Comparison of ENCODE assay signal across 28 cellular contexts in genomic region chr16:71708696-71709095, GRCh38. TPM values are rescaled to one million over a fixed set of nuclear protein-coding genes. Genes with fewer than 3 reads are reported as not detected.
DNase-seq lines count a peak whose midpoint lies in the region; ATAC-seq, FAIRE-seq and TF ChIP-seq lines count a peak whose summit lies in the region.
"Had no signal": no experiment of that assay in that cellular context is flagged by ENCODE, and none has a peak within 500 bp of the region (broad histone marks: within the 10 kb centered on the region; RNA-seq: fewer than 3 reads in every experiment).

No MANE protein-coding gene starts in this region.

- no peak for TF ChIP-seq POLR2A in HepG2 (IDR thresholded peaks at IDR 0.05; ENCODE audit: insufficient read depth in 1 of 2, low read depth in 2 of 2, low read length in 2 of 2)
- no peak for TF ChIP-seq POLR2A in right lobe of liver (IDR thresholded peaks at IDR 0.05)
- TF ChIP-seq POLR2A in spleen (IDR thresholded peaks at IDR 0.05) = no peak

- no peaks in the 10 kb centered on the region for H4K20me1 ChIP-seq in HepG2 (ENCODE audit: insufficient read depth, low read length)
- peaks cover 6% of the 10 kb centered on the region for H4K20me1 ChIP-seq in astrocyte (ENCODE audit: insufficient read depth, low read length)

- no TSS peak for BruUV-seq in HepG2 (replicated peaks; lab: Mats Ljungman, UMichigan)

- no peak overlapping the region for H2BK12ac ChIP-seq in mesenchymal stem cell (ENCODE audit: low read length in 2 of 2)

- CTCF ChIA-PET in HepG2 (lab: Yijun Ruan, JAX; ENCODE audit: low intra/inter-chr PET ratio, low total read pairs) = no interaction called here

- WGBS in HepG2 (ENCODE audit: low lambda C conversion rate) = 95% methylated on average over 2 of the region's 2 CpGs
- WGBS in right lobe of liver (ENCODE audit: insufficient coverage, low coverage, low lambda C conversion rate, missing lambda C conversion rate) = 100% methylated on average over 1 of the region's 2 CpGs
- 100% methylated on average over 2 of the region's 2 CpGs for WGBS in mesenchymal stem cell
- 89 to 98% (median 97%) methylated on average over 2 of the region's 2 CpGs for WGBS in spleen, 5 donors

- H2AFZ ChIP-seq in HepG2 (ENCODE audit: low read length) (no peak overlapping the region), astrocyte (ENCODE audit: low read depth, low read length) (no peak overlapping the region), mesenchymal stem cell (ENCODE audit: low read depth, low read length) (no peak overlapping the region)

- no peaks in the 10 kb centered on the region for H3K4me1 ChIP-seq in HepG2 (ENCODE audit: insufficient read depth, low read length)
- no peaks in the 10 kb centered on the region for H3K4me1 ChIP-seq in right lobe of liver
- H3K4me1 ChIP-seq in astrocyte (ENCODE audit: insufficient read depth, low read length) = peaks cover 9% of the 10 kb centered on the region
- H3K4me1 ChIP-seq in mesenchymal stem cell (ENCODE audit: control insufficient read depth, insufficient read depth, low read depth, low read length) = peaks cover 17% of the 10 kb centered on the region
- peaks cover 0 to 11% (median 2%) of the 10 kb centered on the region in 6 donors for H3K4me1 ChIP-seq in spleen
- peaks cover 51% of the 10 kb centered on the region for H3K4me1 ChIP-seq in HAP-1

- H3K4ac ChIP-seq in mesenchymal stem cell (ENCODE audit: low read depth in 1 of 2, low read length in 2 of 2) = no peak overlapping the region

- no peak overlapping the region for H2BK15ac ChIP-seq in mesenchymal stem cell (ENCODE audit: low read depth, poor library complexity, severe bottlenecking)

- no peak overlapping the region for H3K23ac ChIP-seq in mesenchymal stem cell (ENCODE audit: low read length in 2 of 2)

- in situ Hi-C loops in HepG2 (cut with HindIII; ENCODE audit: extremely low pct_ligation_motif_present, low pct_unique_long_range_greater_than_20kb) (no loop called here), HAP-1 (cut with MboI; ENCODE audit: low sequenced_read_pairs) (no loop called here)

- H2AK5ac ChIP-seq in mesenchymal stem cell (ENCODE audit: low read length, severe bottlenecking) = peak overlapping the region; percentile 61

- H3K79me2 ChIP-seq in HepG2 (ENCODE audit: insufficient read depth, low read length) (no peaks in the 10 kb centered on the region), astrocyte (ENCODE audit: insufficient read depth, low read length) (peaks cover 32% of the 10 kb centered on the region)

- no peak overlapping the region for H3K4me3 Mint-ChIP-seq in astrocyte (ENCODE audit: unreplicated experiment)
- H3K4me3 Mint-ChIP-seq: CD4-positive, alpha-beta T cell; dendritic cell treated with granulocyte-macrophage colony-stimulating factor and Interleukin-4, amounts not matched to agents 40 ng/mL and 50 ng/mL, for 4 days; nephron; T-helper 1 cell treated with Interleukin-12 subunit alpha and Interleukin-12 subunit beta and Interleukin-4 antibody, amounts not matched to agents 30 μg/mL and 1 μg/mL, for 36 hours had no signal

- H3K14ac ChIP-seq in mesenchymal stem cell (ENCODE audit: low read length in 2 of 2) = no peak overlapping the region

- H3K27ac ChIP-seq in HepG2 (ENCODE audit: extremely low read length, insufficient read depth, low read length) (no peak overlapping the region), right lobe of liver (no peak overlapping the region), astrocyte (ENCODE audit: low read depth, low read length) (no peak overlapping the region), mesenchymal stem cell (ENCODE audit: low read length, poor library complexity, severe bottlenecking) (peak overlapping the region; percentile 74), spleen (no peak overlapping the region)
- H3K27ac ChIP-seq: heart right ventricle, ovary, skin epidermis had no signal

- ATAC-seq in HepG2 (no peak), right lobe of liver (no peak)
- ATAC-seq: esophagus mucosa; heart right ventricle; stimulated activated naive CD8-positive, alpha-beta T cell treated with anti-CD3 and anti-CD28 coated beads, Interleukin-15, Interleukin-2, amounts not matched to agents 100 U/mL and 50 U/mL, for 24 hours had no signal

- H3K9ac ChIP-seq in HepG2 (ENCODE audit: insufficient read depth, low read depth, low read length) (no peak overlapping the region), astrocyte (ENCODE audit: low read length) (no peak overlapping the region), mesenchymal stem cell (ENCODE audit: low read length) (no peak overlapping the region)

- H3K18ac ChIP-seq in mesenchymal stem cell (ENCODE audit: low read depth in 1 of 2, low read length in 2 of 2) = no peak overlapping the region

- no peak overlapping the region for H2BK5ac ChIP-seq in mesenchymal stem cell (ENCODE audit: low read depth, low read length, poor library complexity, severe bottlenecking)

- DNase-seq in HepG2 (ENCODE audit: low spot score) = no peak
- no peak for DNase-seq in right lobe of liver
- DNase-seq in astrocyte (ENCODE audit: low read depth) = no peak
- DNase-seq in mesenchymal stem cell = no peak
- DNase-seq in SHP77 (lab: John Stamatoyannopoulos, UW) = no peak
- no peak for DNase-seq in spleen
- no peak for DNase-seq in HAP-1 (ENCODE audit: low spot score in 2 of 2)
- DNase-seq in globus pallidus (ENCODE audit: low spot score) = no peak
- DNase-seq: 8988T; activated CD4-positive, alpha-beta T cell treated with anti-CD3 and anti-CD28 coated beads, Interleukin-2, amount 50 U/mL, for 4 hours; activated naive CD4-positive, alpha-beta T cell; activated T-cell treated with anti-CD3 and anti-CD28 coated beads, Interleukin-2, amount 50 U/mL, for 48 hours; AML-193; caudate nucleus; CD4-positive, alpha-beta T cell; DND-41; heart right ventricle; NCI-H1048; NCI-H1694; ovary; stimulated activated naive CD8-positive, alpha-beta T cell treated with anti-CD3 and anti-CD28 coated beads, Interleukin-15, Interleukin-2, amounts not matched to agents 100 U/mL and 50 U/mL, for 24 hours had no signal

- no peak for TF ChIP-seq RAD21 in HepG2 (CRISPR knock-in tag; IDR thresholded peaks at IDR 0.05)

- H3K36me3 ChIP-seq in HepG2 (replicated peaks in 1 of 2; ENCODE audit: control insufficient read depth in 1 of 2, insufficient read depth in 2 of 2, low read length in 2 of 2) = peaks cover 3 to 6% of the 10 kb centered on the region in 2 experiments; a peak in 3 of 5 replicates
- H3K36me3 ChIP-seq in right lobe of liver = no peaks in the 10 kb centered on the region
- no peaks in the 10 kb centered on the region for H3K36me3 ChIP-seq in astrocyte (ENCODE audit: insufficient read depth, low read length)
- peaks cover 0 to 8% of the 10 kb centered on the region in 2 experiments for H3K36me3 ChIP-seq in mesenchymal stem cell (ENCODE audit: control insufficient read depth in 1 of 2, insufficient read depth in 2 of 2, low read depth in 1 of 2, low read length in 2 of 2)
- H3K36me3 ChIP-seq in spleen = peaks cover 0 to 11% (median 0%) of the 10 kb centered on the region in 6 donors
- H3K36me3 ChIP-seq in HAP-1 (replicated peaks) = no peaks in the 10 kb centered on the region; the same call in 1 of the 2 replicates
- H3K36me3 ChIP-seq: ovary had no signal

- H3K27me3 Mint-ChIP-seq in astrocyte (ENCODE audit: low read depth, unreplicated experiment) = no peaks in the 10 kb centered on the region
- H3K27me3 Mint-ChIP-seq: CD4-positive, alpha-beta T cell; dendritic cell treated with granulocyte-macrophage colony-stimulating factor and Interleukin-4, amounts not matched to agents 40 ng/mL and 50 ng/mL, for 4 days had no signal

- no peak for FAIRE-seq in HepG2 (lab: Jason Lieb, UNC)
- no peak for FAIRE-seq in astrocyte (lab: Jason Lieb, UNC)
- FAIRE-seq: TTC549 had no signal

- intact Hi-C loops in HepG2 (cut with micrococcal nuclease; ENCODE audit: unreplicated experiment) = no loop called here
- intact Hi-C loops in right lobe of liver (cut with DNase I) = no loop called here
- intact Hi-C loops in spleen (cut with DNase I; ENCODE audit: low total_unique reads) = no loop called here

- no peak for TF ChIP-seq EP300 in HepG2 (IDR thresholded peaks at IDR 0.05; ENCODE audit: low read depth in 2 of 2, low read length in 2 of 2)
- no peak for TF ChIP-seq EP300 in HepG2 (CRISPR knock-in tag; IDR thresholded peaks at IDR 0.05; ENCODE audit: borderline replicate concordance)

- H3K4me1 Mint-ChIP-seq in astrocyte (ENCODE audit: low read depth, unreplicated experiment) = peaks cover 14% of the 10 kb centered on the region

- POLR2A ChIA-PET in HepG2 (lab: Yijun Ruan, JAX) = no interaction called here

- no peak overlapping the region for H2BK120ac ChIP-seq in mesenchymal stem cell (ENCODE audit: low read depth, low read length)

- H4K8ac ChIP-seq in mesenchymal stem cell (ENCODE audit: low read length) = no peak overlapping the region

- no peaks in the 10 kb centered on the region for H3K9me3 ChIP-seq in HepG2 (ENCODE audit: low read length)
- H3K9me3 ChIP-seq in right lobe of liver = no peaks in the 10 kb centered on the region
- no peaks in the 10 kb centered on the region for H3K9me3 ChIP-seq in astrocyte (ENCODE audit: insufficient read depth, low read depth, low read length)
- no peaks in the 10 kb centered on the region for H3K9me3 ChIP-seq in mesenchymal stem cell (ENCODE audit: control insufficient read depth, low read length)
- H3K9me3 ChIP-seq in spleen = no peaks in the 10 kb centered on the region
- no peaks in the 10 kb centered on the region for H3K9me3 ChIP-seq in HAP-1
- H3K9me3 ChIP-seq: heart right ventricle, mucosa of descending colon, ovary had no signal

- peak overlapping the region; percentile 75 for H3K27ac Mint-ChIP-seq in astrocyte (ENCODE audit: unreplicated experiment)
- H3K27ac Mint-ChIP-seq: CD4-positive, alpha-beta T cell; dendritic cell treated with granulocyte-macrophage colony-stimulating factor and Interleukin-4, amounts not matched to agents 40 ng/mL and 50 ng/mL, for 4 days; nephron; T-helper 1 cell treated with Interleukin-12 subunit alpha and Interleukin-12 subunit beta and Interleukin-4 antibody, amounts not matched to agents 30 μg/mL and 1 μg/mL, for 36 hours had no signal

- no peaks in the 10 kb centered on the region for H3K9me3 Mint-ChIP-seq in astrocyte (ENCODE audit: unreplicated experiment)
- H3K9me3 Mint-ChIP-seq: CD4-positive, alpha-beta T cell; dendritic cell treated with granulocyte-macrophage colony-stimulating factor and Interleukin-4, amounts not matched to agents 40 ng/mL and 50 ng/mL, for 4 days; nephron; T-helper 1 cell treated with Interleukin-12 subunit alpha and Interleukin-12 subunit beta and Interleukin-4 antibody, amounts not matched to agents 30 μg/mL and 1 μg/mL, for 36 hours had no signal

- H3K36me3 Mint-ChIP-seq in astrocyte (ENCODE audit: low read depth, unreplicated experiment) = no peaks in the 10 kb centered on the region

- H3K4me3 ChIP-seq in HepG2 (replicated peaks in 1 of 3; ENCODE audit: insufficient read depth in 1 of 3, low read depth in 2 of 3, low read length in 3 of 3) (no peak overlapping the region), right lobe of liver (no peak overlapping the region), astrocyte (ENCODE audit: insufficient read depth, low read depth, low read length) (no peak overlapping the region), mesenchymal stem cell (ENCODE audit: insufficient read depth in 1 of 2, low read depth in 1 of 2, low read length in 2 of 2) (no peak overlapping the region), spleen (no peak overlapping the region), HAP-1 (no peak overlapping the region)
- H3K4me3 ChIP-seq: heart right ventricle, ovary, skin epidermis had no signal

- TF ChIP-seq CTCF in HepG2 (CRISPR knock-in tag; IDR thresholded peaks at IDR 0.05) (no peak), right lobe of liver (IDR thresholded peaks at IDR 0.05) (no peak), astrocyte (IDR thresholded peaks at IDR 0.05; ENCODE audit: insufficient read depth, low read depth, low read length) (no peak), spleen (IDR thresholded peaks at IDR 0.05 in 8 of 11, conservative IDR thresholded peaks at IDR 0.05 in 3 of 11) (no peak)

- H3K27me3 ChIP-seq in HepG2 (ENCODE audit: control insufficient read depth in 1 of 2, insufficient read depth in 2 of 2, low read length in 2 of 2) (no peaks in the 10 kb centered on the region), right lobe of liver (no peaks in the 10 kb centered on the region), astrocyte (ENCODE audit: insufficient read depth, low read length) (no peaks in the 10 kb centered on the region), mesenchymal stem cell (ENCODE audit: control insufficient read depth in 1 of 2, insufficient read depth in 1 of 2, low read length in 2 of 2) (no peaks in the 10 kb centered on the region), spleen (replicated peaks in 1 of 7) (no peaks in the 10 kb centered on the region), HAP-1 (ENCODE audit: low read depth) (no peaks in the 10 kb centered on the region)
- H3K27me3 ChIP-seq: heart right ventricle, ovary had no signal

- no peak overlapping the region for H3K4me2 ChIP-seq in HepG2 (ENCODE audit: low read depth, low read length)
- no peak overlapping the region for H3K4me2 ChIP-seq in astrocyte (ENCODE audit: low read length)
- H3K4me2 ChIP-seq in mesenchymal stem cell (ENCODE audit: low read length, poor library complexity, severe bottlenecking) = no peak overlapping the region

- no peak overlapping the region for H4K91ac ChIP-seq in mesenchymal stem cell (ENCODE audit: low read length)

- peaks cover 11% of the 10 kb centered on the region for H3K79me1 ChIP-seq in mesenchymal stem cell (replicated peaks; ENCODE audit: low read length, poor library complexity, severe bottlenecking)

RNA-seq across cellular contexts. Expression of gene PHLPP2, which starts 15.8 kb away (rescaled TPM):
- total RNA-seq in HepG2 (2016; rRNA removed; fragmentation: Illumina TruSeq; extraction: Trizol) (8.9 and 9.6 TPM in 2 replicates), right lobe of liver (1 to 10 TPM; 2.3 to 9.8 (median 5.6) TPM), astrocyte (5.4 and 5.6 TPM in 2 replicates), spleen (10 to 100 TPM in 2 of 7 donors, 1 to 10 TPM in 5; 5.8 to 10.9 (median 8.7) TPM)
- total RNA-seq in HepG2 (2016; cell fraction: cytosol; rRNA removed; fragmentation: Illumina TruSeq; extraction: Trizol; ENCODE audit: low read depth) = 11.8 and 13.6 TPM in 2 replicates
- 8.2 and 9.0 TPM in 2 replicates for total RNA-seq in HepG2 (2016; cell fraction: insoluble cytoplasmic fraction; rRNA removed; fragmentation: Illumina TruSeq; extraction: Trizol)
- total RNA-seq in HepG2 (2016; cell fraction: membrane; rRNA removed; fragmentation: Illumina TruSeq; extraction: Trizol) = 7.0 and 7.7 TPM in 2 replicates
- 10.5 and 11.4 TPM in 2 replicates for total RNA-seq in HepG2 (2016; cell fraction: nucleus; rRNA removed; fragmentation: Illumina TruSeq; extraction: Trizol)
- polyA plus RNA-seq in HepG2 (2011; rRNA removed) (8.9 and 13.8 TPM in 2 replicates), spleen (1 to 10 TPM; 1.0 to 1.6 (median 1.1) TPM)
- polyA plus RNA-seq in HepG2 (2011; cell fraction: cytosol; rRNA removed) = 6.1 and 9.0 TPM in 2 replicates
- polyA plus RNA-seq in HepG2 (2011; cell fraction: nucleus; rRNA removed) = 10.8 and 14.3 TPM in 2 replicates
- 5.4 and 5.8 TPM in 2 replicates for polyA plus RNA-seq in HepG2 (2012)
- polyA plus RNA-seq in HepG2 (2016; cell fraction: cytosol; fragmentation: Illumina TruSeq; extraction: Trizol; ENCODE audit: low read depth) = 0.49 and 0.51 TPM in 2 replicates
- polyA plus RNA-seq in HepG2 (2016; cell fraction: insoluble cytoplasmic fraction; fragmentation: Illumina TruSeq; extraction: Trizol; ENCODE audit: low read depth) = 4.9 and 5.3 TPM in 2 replicates
- polyA plus RNA-seq in HepG2 (2016; cell fraction: membrane; fragmentation: Illumina TruSeq; extraction: Trizol; ENCODE audit: low read depth) = 0.70 and 0.99 TPM in 2 replicates
- 10.8 and 11.1 TPM in 2 replicates for polyA plus RNA-seq in HepG2 (2016; cell fraction: nucleus; fragmentation: Illumina TruSeq; extraction: Trizol; ENCODE audit: insufficient read depth, low read depth)
- 27.4 and 35.4 TPM in 2 replicates for polyA minus RNA-seq in HepG2 (2011; rRNA and poly(A)+ RNA removed; ENCODE audit: low replicate concordance)
- polyA minus RNA-seq in HepG2 (2011; cell fraction: cytosol; rRNA and poly(A)+ RNA removed) = 14.7 and 18.3 TPM in 2 replicates
- 23.0 and 30.5 TPM in 2 replicates for polyA minus RNA-seq in HepG2 (2011; cell fraction: nucleus; rRNA and poly(A)+ RNA removed)
- 3.2 TPM for polyA plus RNA-seq in mesenchymal stem cell (2013, experiment 1 of 2)
- 3.7 TPM for polyA plus RNA-seq in mesenchymal stem cell (2013, experiment 2 of 2)
